In genomic region chr12:31804185-31804504, GRCh38 we compare ENCODE assay signal across 15 cellular contexts.
A peak's percentile ranks its signal among the peaks of the same experiment; 100 is the strongest.
DNase-seq lines count a peak whose midpoint lies in the region; ATAC-seq lines count a peak whose summit lies in the region.
"Had no signal": no experiment of that assay in that cellular context is flagged by ENCODE, and none has a peak within 500 bp of the region (broad histone marks: within the 10 kb centered on the region; RNA-seq: fewer than 3 reads in every experiment).

No MANE protein-coding gene starts in this region.

- ATAC-seq in activated CD8-positive, alpha-beta memory T cell treated with anti-CD3 and anti-CD28 coated beads, Interleukin-2, amount 10 ng/mL, durations not matched to agents 7 days and 5 days: peak; percentile 90
- ATAC-seq in HG02852 (IDR thresholded peaks at IDR 0.05; ENCODE audit: unreplicated experiment) (peak; percentile 68), T-helper 17 cell (no peak), HG02642 (IDR thresholded peaks at IDR 0.05; ENCODE audit: poor library complexity, unreplicated experiment) (no peak)
- peak; percentile 93 for ATAC-seq in stimulated activated effector memory CD8-positive, alpha-beta T cell treated with anti-CD3 and anti-CD28 coated beads, Interleukin-12 subunit alpha, Interleukin-12 subunit beta, amount 100 ng/mL, for 72 hours
- ATAC-seq: A549 had no signal

- H3K9me3 ChIP-seq in T-helper 17 cell (ENCODE audit: control insufficient read depth, low read length, poor library complexity, severe bottlenecking): no peaks in the 10 kb centered on the region
- H3K9me3 ChIP-seq: A549, right atrium auricular region had no signal

- no peaks in the 10 kb centered on the region for H3K27me3 Mint-ChIP-seq in activated CD8-positive, alpha-beta memory T cell treated with anti-CD3 and anti-CD28 coated beads, Interleukin-2, amount 10 ng/mL, durations not matched to agents 7 days and 5 days
- no peaks in the 10 kb centered on the region for H3K27me3 Mint-ChIP-seq in T-helper 17 cell

- peaks cover 12% of the 10 kb centered on the region for H3K36me3 Mint-ChIP-seq in activated CD8-positive, alpha-beta memory T cell treated with anti-CD3 and anti-CD28 coated beads, Interleukin-2, amount 10 ng/mL, durations not matched to agents 7 days and 5 days
- no peaks in the 10 kb centered on the region for H3K36me3 Mint-ChIP-seq in T-helper 17 cell (ENCODE audit: low read depth)
- H3K36me3 Mint-ChIP-seq in stimulated activated effector memory CD8-positive, alpha-beta T cell treated with anti-CD3 and anti-CD28 coated beads, Interleukin-12 subunit alpha, Interleukin-12 subunit beta, amount 100 ng/mL, for 72 hours: no peaks in the 10 kb centered on the region

- H3K4me3 Mint-ChIP-seq in activated CD8-positive, alpha-beta memory T cell treated with anti-CD3 and anti-CD28 coated beads, Interleukin-2, amount 10 ng/mL, durations not matched to agents 7 days and 5 days: peak overlapping the region; percentile 71
- peak overlapping the region; percentile 58 for H3K4me3 Mint-ChIP-seq in T-helper 17 cell
- peak overlapping the region; percentile 69 for H3K4me3 Mint-ChIP-seq in stimulated activated effector memory CD8-positive, alpha-beta T cell treated with anti-CD3 and anti-CD28 coated beads, Interleukin-12 subunit alpha, Interleukin-12 subunit beta, amount 100 ng/mL, for 72 hours

- no peak for DNase-seq in activated CD8-positive, alpha-beta memory T cell treated with anti-CD3 and anti-CD28 coated beads, Interleukin-2, amount 10 ng/mL, durations not matched to agents 7 days and 5 days
- no peak for DNase-seq in activated CD8-positive, alpha-beta memory T cell treated with anti-CD3 and anti-CD28 coated beads, Interleukin-2, amount 50 U/mL, for 48 hours
- DNase-seq in T-helper 17 cell (no peak), NCI-H1105 treated with DMSO at 0.1 percent for 48 hours (lab: John Stamatoyannopoulos, UW) (no peak)
- no peak for DNase-seq in stimulated activated effector memory CD8-positive, alpha-beta T cell treated with anti-CD3 and anti-CD28 coated beads, Interleukin-12 subunit alpha, Interleukin-12 subunit beta, amount 100 ng/mL, for 72 hours (ENCODE audit: low spot score in 2 of 2)
- DNase-seq in effector CD4-positive, alpha-beta T cell: no peak
- DNase-seq: anterior cingulate cortex, EL, hippocampal formation, NCI-H2107, WERI-Rb-1 had no signal

- no peaks in the 10 kb centered on the region for H3K9me3 Mint-ChIP-seq in activated CD8-positive, alpha-beta memory T cell treated with anti-CD3 and anti-CD28 coated beads, Interleukin-2, amount 10 ng/mL, durations not matched to agents 7 days and 5 days (ENCODE audit: low read depth)
- no peaks in the 10 kb centered on the region for H3K9me3 Mint-ChIP-seq in stimulated activated effector memory CD8-positive, alpha-beta T cell treated with anti-CD3 and anti-CD28 coated beads, Interleukin-12 subunit alpha, Interleukin-12 subunit beta, amount 100 ng/mL, for 72 hours

- CTCF ChIA-PET in activated CD8-positive, alpha-beta memory T cell treated with anti-CD3 and anti-CD28 coated beads, Interleukin-2, amount 10 ng/mL, durations not matched to agents 7 days and 5 days (lab: Charles Lee): interaction anchor here (1.2 to 1.7 kb wide), 2 partner anchors 57 to 150 kb away, joined by 3 read pairs; no protein-coding TSS in a partner anchor

- peaks cover 45% of the 10 kb centered on the region for H3K4me1 Mint-ChIP-seq in activated CD8-positive, alpha-beta memory T cell treated with anti-CD3 and anti-CD28 coated beads, Interleukin-2, amount 10 ng/mL, durations not matched to agents 7 days and 5 days
- H3K4me1 Mint-ChIP-seq in T-helper 17 cell: peaks cover 35% of the 10 kb centered on the region
- peaks cover 30% of the 10 kb centered on the region for H3K4me1 Mint-ChIP-seq in stimulated activated effector memory CD8-positive, alpha-beta T cell treated with anti-CD3 and anti-CD28 coated beads, Interleukin-12 subunit alpha, Interleukin-12 subunit beta, amount 100 ng/mL, for 72 hours

- H3K27ac Mint-ChIP-seq in activated CD8-positive, alpha-beta memory T cell treated with anti-CD3 and anti-CD28 coated beads, Interleukin-2, amount 10 ng/mL, durations not matched to agents 7 days and 5 days: peak overlapping the region; percentile 92
- peak overlapping the region; percentile 34 for H3K27ac Mint-ChIP-seq in T-helper 17 cell
- peak overlapping the region; percentile 82 for H3K27ac Mint-ChIP-seq in stimulated activated effector memory CD8-positive, alpha-beta T cell treated with anti-CD3 and anti-CD28 coated beads, Interleukin-12 subunit alpha, Interleukin-12 subunit beta, amount 100 ng/mL, for 72 hours

Comparison
In these comparisons a context has a peak if more than half of its experiments do, and no peak if none do; other contexts are left out.
1. ATAC-seq: peak in activated CD8-positive, alpha-beta memory T cell treated with anti-CD3 and anti-CD28 coated beads, Interleukin-2, amount 10 ng/mL, durations not matched to agents 7 days and 5 days (single experiment), HG02852 (single experiment) and stimulated activated effector memory CD8-positive, alpha-beta T cell treated with anti-CD3 and anti-CD28 coated beads, Interleukin-12 subunit alpha, Interleukin-12 subunit beta, amount 100 ng/mL, for 72 hours (single experiment); none in T-helper 17 cell (single experiment) and HG02642 (single experiment).
2. H3K27ac Mint-ChIP-seq: peak in every context shown above with its lines; median percentile 92 in activated CD8-positive, alpha-beta memory T cell treated with anti-CD3 and anti-CD28 coated beads, Interleukin-2, amount 10 ng/mL, durations not matched to agents 7 days and 5 days; 82 in stimulated activated effector memory CD8-positive, alpha-beta T cell treated with anti-CD3 and anti-CD28 coated beads, Interleukin-12 subunit alpha, Interleukin-12 subunit beta, amount 100 ng/mL, for 72 hours; 34 in T-helper 17 cell.
3. Peak in every context shown above with its lines, with median percentiles within 50 percentile points of each other: H3K4me3 Mint-ChIP-seq.